Comparison of ENCODE assay signal across 29 cellular contexts in the genomic region with DNA sequence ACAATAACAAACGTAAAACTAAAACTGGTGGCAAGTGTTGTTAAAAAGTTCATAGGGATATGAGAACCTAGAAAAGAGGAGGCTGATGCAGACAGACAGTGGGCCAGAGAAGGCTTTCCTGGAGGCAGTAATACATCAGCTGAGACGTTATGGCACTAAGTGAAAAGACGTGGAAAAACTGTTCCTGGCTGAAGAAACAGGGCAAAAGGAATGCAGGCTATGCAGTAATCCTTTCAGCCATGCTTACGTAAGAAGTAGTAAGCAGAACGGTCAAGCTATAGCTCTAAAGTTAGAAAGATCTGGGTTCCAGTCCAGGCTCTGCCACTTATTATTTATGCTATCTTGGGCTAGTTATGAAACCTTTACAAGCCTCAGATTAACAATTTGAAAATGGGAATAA. TPM values are rescaled to one million over a fixed set of nuclear protein-coding genes. Genes with fewer than 3 reads are reported as not detected.
DNase-seq lines count a peak whose midpoint lies in the region; ATAC-seq and TF ChIP-seq lines count a peak whose summit lies in the region.
"Had no signal": no experiment of that assay in that cellular context is flagged by ENCODE, and none has a peak within 500 bp of the region (broad histone marks: within the 10 kb centered on the region; RNA-seq: fewer than 3 reads in every experiment).

No MANE protein-coding gene starts in this region.

- no peaks in the 10 kb centered on the region for H4K20me1 ChIP-seq in hepatocyte (ENCODE audit: insufficient read depth, poor library complexity, severe bottlenecking)

- no peak overlapping the region for H3K27ac ChIP-seq in hepatocyte
- H3K27ac ChIP-seq: A549, body of pancreas, parathyroid adenoma, Peyer's patch, SJSA1, thoracic aorta had no signal

- intact Hi-C loops in left colon (cut with DNase I, micrococcal nuclease): loop anchor here in 1 of 2 donors (5.0 kb wide), 1 partner anchor 326 kb away; the partner anchor contains the start of gene TRMT10A

- H3K4me3 ChIP-seq in hepatocyte: no peak overlapping the region
- H3K4me3 ChIP-seq: A549, body of pancreas, Peyer's patch, SJSA1, thoracic aorta had no signal

- H2AFZ ChIP-seq in hepatocyte: no peak overlapping the region
- H2AFZ ChIP-seq: parathyroid adenoma had no signal

- DNase-seq in activated naive CD8-positive, alpha-beta T cell treated with anti-CD3 and anti-CD28 coated beads, Interleukin-2, amount 50 U/mL, for 24 hours: no peak
- peak; percentile 19 for DNase-seq in hepatocyte (ENCODE audit: low spot score)
- no peak for DNase-seq in left colon
- no peak for DNase-seq in RKO (ENCODE audit: low spot score)
- DNase-seq in OCI-M2 (lab: John Stamatoyannopoulos, UW; ENCODE audit: unreplicated experiment): no peak
- no peak for DNase-seq in NCI-H146 treated with DMSO at 0.1 percent for 48 hours (lab: John Stamatoyannopoulos, UW; ENCODE audit: unreplicated experiment)
- DNase-seq: activated B cell treated with CpG ODN at 0.5 μM for 24 hours; activated CD4-positive, alpha-beta memory T cell treated with anti-CD3 and anti-CD28 coated beads, Interleukin-2, amount 10 ng/mL, durations not matched to agents 7 days and 5 days; activated naive CD4-positive, alpha-beta T cell treated with anti-CD3 and anti-CD28 coated beads, Interleukin-2, amount 50 U/mL, for 16 hours; activated T-cell treated with anti-CD3 and anti-CD28 coated beads, Interleukin-2, amount 50 U/mL, for 48 hours; body of pancreas; C1 segment of cervical spinal cord; H7; KG1; natural killer cell; NCI-H1048; NCI-H1930; NCI-H226; Peyer's patch; stimulated activated CD4-positive, alpha-beta T cell treated with anti-CD3 and anti-CD28 coated beads, Interleukin-1b, Interleukin-23, amount 100 ng/mL, for 48 hours; stimulated activated naive B cell treated with anti-CD40 and anti-IgM and Interleukin-4, amounts not matched to agents 10 μg/mL and 1 μg/mL and 100 μg/mL, for 72 hours had no signal

- no peak for TF ChIP-seq CTCF in brain (conservative IDR thresholded peaks at IDR 0.05)
- no peak for TF ChIP-seq CTCF in hepatocyte (IDR thresholded peaks at IDR 0.05; ENCODE audit: poor library complexity)

- no peaks in the 10 kb centered on the region for H3K27me3 ChIP-seq in hepatocyte
- H3K27me3 ChIP-seq: body of pancreas, Peyer's patch, SJSA1 had no signal

- no peaks in the 10 kb centered on the region for H3K36me3 ChIP-seq in hepatocyte (replicated peaks; ENCODE audit: insufficient read depth, low read depth)
- H3K36me3 ChIP-seq: thoracic aorta had no signal

- H3K27ac Mint-ChIP-seq in activated naive CD8-positive, alpha-beta T cell: peak overlapping the region; percentile 46
- no peak overlapping the region for H3K27ac Mint-ChIP-seq in activated naive CD8-positive, alpha-beta T cell treated with anti-CD3 and anti-CD28 coated beads, Interleukin-2, amount 50 U/mL, for 24 hours
- peak overlapping the region in 3 of 5 experiments; percentile 43 to 82 (median 45) for H3K27ac Mint-ChIP-seq in brain
- H3K27ac Mint-ChIP-seq: activated B cell treated with CpG ODN at 0.5 μM for 24 hours; activated CD4-positive, alpha-beta memory T cell treated with anti-CD3 and anti-CD28 coated beads, Interleukin-2, amount 10 ng/mL, durations not matched to agents 7 days and 5 days; natural killer cell; stimulated activated naive B cell treated with anti-CD40 and anti-IgM and Interleukin-4, amounts not matched to agents 10 μg/mL and 1 μg/mL and 100 μg/mL, for 72 hours; T-helper 2 cell treated with Interferon-gamma antibody and Interleukin-4, amounts not matched to agents 5 μg/mL and 100 μg/mL, for 36 hours had no signal

- no peak overlapping the region for H3K4me2 ChIP-seq in hepatocyte
- H3K4me2 ChIP-seq: A549 had no signal

- no peaks in the 10 kb centered on the region for H3K27me3 Mint-ChIP-seq in activated naive CD8-positive, alpha-beta T cell
- H3K27me3 Mint-ChIP-seq in activated naive CD8-positive, alpha-beta T cell treated with anti-CD3 and anti-CD28 coated beads, Interleukin-2, amount 50 U/mL, for 24 hours: no peaks in the 10 kb centered on the region
- no peaks in the 10 kb centered on the region for H3K27me3 Mint-ChIP-seq in brain
- H3K27me3 Mint-ChIP-seq: activated B cell treated with CpG ODN at 0.5 μM for 24 hours; activated CD4-positive, alpha-beta memory T cell treated with anti-CD3 and anti-CD28 coated beads, Interleukin-2, amount 10 ng/mL, durations not matched to agents 7 days and 5 days; stimulated activated naive B cell treated with anti-CD40 and anti-IgM and Interleukin-4, amounts not matched to agents 10 μg/mL and 1 μg/mL and 100 μg/mL, for 72 hours had no signal

- WGBS in hepatocyte (ENCODE audit: low lambda C conversion rate, missing lambda C conversion rate): 67% methylated on average over 5 of the region's 5 CpGs

- H3K9me2 ChIP-seq in hepatocyte (replicated peaks; ENCODE audit: insufficient read depth): no peaks in the 10 kb centered on the region

- no peaks in the 10 kb centered on the region for H3K9me3 Mint-ChIP-seq in activated naive CD8-positive, alpha-beta T cell (ENCODE audit: low read depth)
- H3K9me3 Mint-ChIP-seq in activated naive CD8-positive, alpha-beta T cell treated with anti-CD3 and anti-CD28 coated beads, Interleukin-2, amount 50 U/mL, for 24 hours: no peaks in the 10 kb centered on the region
- H3K9me3 Mint-ChIP-seq in brain: no peaks in the 10 kb centered on the region
- H3K9me3 Mint-ChIP-seq: activated B cell treated with CpG ODN at 0.5 μM for 24 hours; activated CD4-positive, alpha-beta memory T cell treated with anti-CD3 and anti-CD28 coated beads, Interleukin-2, amount 10 ng/mL, durations not matched to agents 7 days and 5 days; natural killer cell; stimulated activated naive B cell treated with anti-CD40 and anti-IgM and Interleukin-4, amounts not matched to agents 10 μg/mL and 1 μg/mL and 100 μg/mL, for 72 hours; T-helper 2 cell treated with Interferon-gamma antibody and Interleukin-4, amounts not matched to agents 5 μg/mL and 100 μg/mL, for 36 hours had no signal

- peaks cover 32% of the 10 kb centered on the region for H3K4me1 Mint-ChIP-seq in activated naive CD8-positive, alpha-beta T cell (ENCODE audit: low read depth)
- H3K4me1 Mint-ChIP-seq in activated naive CD8-positive, alpha-beta T cell treated with anti-CD3 and anti-CD28 coated beads, Interleukin-2, amount 50 U/mL, for 24 hours: peaks cover 22% of the 10 kb centered on the region
- H3K4me1 Mint-ChIP-seq in brain: peaks cover 43% of the 10 kb centered on the region

- H3K4me3 Mint-ChIP-seq in activated naive CD8-positive, alpha-beta T cell: no peak overlapping the region
- no peak overlapping the region for H3K4me3 Mint-ChIP-seq in activated naive CD8-positive, alpha-beta T cell treated with anti-CD3 and anti-CD28 coated beads, Interleukin-2, amount 50 U/mL, for 24 hours
- H3K4me3 Mint-ChIP-seq in brain: peak overlapping the region in 2 of 5 experiments; percentile 30 to 56
- H3K4me3 Mint-ChIP-seq: activated B cell treated with CpG ODN at 0.5 μM for 24 hours; activated CD4-positive, alpha-beta memory T cell treated with anti-CD3 and anti-CD28 coated beads, Interleukin-2, amount 10 ng/mL, durations not matched to agents 7 days and 5 days; natural killer cell; stimulated activated naive B cell treated with anti-CD40 and anti-IgM and Interleukin-4, amounts not matched to agents 10 μg/mL and 1 μg/mL and 100 μg/mL, for 72 hours; T-helper 2 cell treated with Interferon-gamma antibody and Interleukin-4, amounts not matched to agents 5 μg/mL and 100 μg/mL, for 36 hours had no signal

- H3K36me3 Mint-ChIP-seq in activated naive CD8-positive, alpha-beta T cell: peaks cover 7% of the 10 kb centered on the region
- peaks cover 22% of the 10 kb centered on the region for H3K36me3 Mint-ChIP-seq in activated naive CD8-positive, alpha-beta T cell treated with anti-CD3 and anti-CD28 coated beads, Interleukin-2, amount 50 U/mL, for 24 hours (ENCODE audit: low read depth)
- H3K36me3 Mint-ChIP-seq in brain: no peaks in the 10 kb centered on the region

- H3K79me2 ChIP-seq in hepatocyte: peaks cover 57% of the 10 kb centered on the region
- H3K79me2 ChIP-seq: parathyroid adenoma had no signal

- peaks cover 6% of the 10 kb centered on the region for H3K4me1 ChIP-seq in hepatocyte (ENCODE audit: insufficient read depth)
- H3K4me1 ChIP-seq: parathyroid adenoma had no signal

- ATAC-seq in activated naive CD8-positive, alpha-beta T cell treated with anti-CD3 and anti-CD28 coated beads, Interleukin-2, amount 50 U/mL, for 24 hours: no peak
- no peak for ATAC-seq in left colon
- ATAC-seq: A549; body of pancreas; natural killer cell; sciatic nerve; stimulated activated naive B cell treated with anti-CD40 and anti-IgM and Interleukin-4, amounts not matched to agents 10 μg/mL and 1 μg/mL and 100 μg/mL, for 72 hours had no signal

- no peaks in the 10 kb centered on the region for H3K9me3 ChIP-seq in hepatocyte (ENCODE audit: low read depth)
- H3K9me3 ChIP-seq: A549, body of pancreas, Peyer's patch, SJSA1, thoracic aorta had no signal

RNA-seq across cellular contexts. Expression of gene LAMTOR3, which starts 6.4 kb away (rescaled TPM):
- polyA plus RNA-seq in brain (ENCODE audit: insufficient read depth, low read depth, low replicate concordance): 14.2 TPM
- total RNA-seq in hepatocyte: 133 and 143 TPM in 2 replicates
- 90.7 and 126 TPM in 2 replicates for polyA plus RNA-seq in hepatocyte
- total RNA-seq in left colon: 10 to 100 TPM; 51.2 to 70.9 TPM

RNA-seq across cellular contexts. Expression of gene DNAJB14, which starts 58.6 kb away (rescaled TPM):
- polyA plus RNA-seq in brain (ENCODE audit: insufficient read depth, low read depth, low replicate concordance) (2.1 TPM), hepatocyte (19.0 and 25.1 TPM in 2 replicates)
- total RNA-seq in hepatocyte (49.1 and 52.6 TPM in 2 replicates), left colon (10 to 100 TPM; 56.2 to 58.1 TPM)
